12 cellular contexts compared by ENCODE assay signal in the genomic region with DNA sequence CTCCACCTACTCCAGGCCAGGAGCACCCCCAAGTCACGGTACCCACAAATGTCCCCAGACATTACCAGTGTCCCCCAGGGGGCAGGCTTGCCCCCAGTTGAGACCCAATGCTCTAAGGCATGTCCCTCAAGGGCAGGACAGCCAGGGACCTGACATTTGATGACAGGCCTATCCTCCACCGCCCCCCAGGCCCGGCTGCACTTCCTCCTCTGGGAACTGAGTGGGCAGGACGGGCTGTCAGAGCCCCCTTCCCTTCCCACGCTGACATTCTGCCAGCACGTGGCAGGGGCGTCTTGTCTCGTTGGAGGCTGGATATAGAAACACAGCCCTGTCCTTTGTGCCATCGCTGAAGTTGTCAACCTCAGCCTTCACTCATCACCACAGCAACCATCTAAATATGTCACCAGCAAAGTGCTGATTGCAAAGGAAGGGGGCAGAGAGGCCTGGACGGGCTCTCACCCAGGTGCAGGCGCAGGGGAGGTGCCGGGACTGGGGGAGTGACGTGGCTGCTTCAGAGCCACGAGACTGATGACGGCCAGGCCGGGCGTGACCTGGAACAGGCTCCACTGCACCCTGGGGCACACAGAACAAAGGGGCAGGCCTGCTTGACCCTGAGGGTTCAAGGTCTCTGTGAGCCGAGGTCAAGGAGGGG. TPM values are rescaled to one million over a fixed set of nuclear protein-coding genes. Genes with fewer than 3 reads are reported as not detected.
DNase-seq lines count a peak whose midpoint lies in the region; ATAC-seq, FAIRE-seq and TF ChIP-seq lines count a peak whose summit lies in the region.
"Had no signal": no experiment of that assay in that cellular context is flagged by ENCODE, and none has a peak within 500 bp of the region (broad histone marks: within the 10 kb centered on the region; RNA-seq: fewer than 3 reads in every experiment).

No MANE protein-coding gene starts in this region.

- H3K36me3 ChIP-seq in naive thymus-derived CD4-positive, alpha-beta T cell (ENCODE audit: control insufficient read depth in 2 of 3, insufficient read depth in 3 of 3, low read length in 3 of 3) = no peaks in the 10 kb centered on the region

- H3K27me3 Mint-ChIP-seq in naive thymus-derived CD4-positive, alpha-beta T cell = no peaks in the 10 kb centered on the region

- POLR2A ChIA-PET in naive thymus-derived CD4-positive, alpha-beta T cell (lab: Charles Lee) = no interaction called here

- no peaks in the 10 kb centered on the region for H3K9me3 ChIP-seq in naive thymus-derived CD4-positive, alpha-beta T cell (ENCODE audit: control insufficient read depth in 2 of 3, low read length in 3 of 3)

- CTCF ChIA-PET in naive thymus-derived CD4-positive, alpha-beta T cell (lab: Charles Lee) = no interaction called here

- no peak overlapping the region for H3K4me3 ChIP-seq in naive thymus-derived CD4-positive, alpha-beta T cell (ENCODE audit: low read length)
- H3K4me3 ChIP-seq: skin epidermis had no signal

- peak; percentile 67 for DNase-seq in GM12892 (ENCODE audit: insufficient read length)
- DNase-seq in anterior cingulate cortex (lab: John Stamatoyannopoulos, UW) = peak in 43 of 58 donors; percentile 13 to 95 (median 54)
- no peak for DNase-seq in naive thymus-derived CD4-positive, alpha-beta T cell
- DNase-seq in hepatic stellate cell (ENCODE audit: low spot score) = no peak
- no peak for DNase-seq in NCI-H748 treated with DMSO at 0.1 percent for 48 hours (lab: John Stamatoyannopoulos, UW)
- no peak for DNase-seq in middle frontal gyrus (ENCODE audit: extremely low spot score, low spot score)
- DNase-seq: activated CD8-positive, alpha-beta memory T cell treated with anti-CD3 and anti-CD28 coated beads, Interleukin-2, amount 50 U/mL, for 4 hours; NCI-H1930 had no signal

- ATAC-seq in HG02763 (IDR thresholded peaks at IDR 0.05; ENCODE audit: unreplicated experiment) (peak; percentile 62), HG02610 (IDR thresholded peaks at IDR 0.05; ENCODE audit: unreplicated experiment) (no peak)
- ATAC-seq in naive thymus-derived CD4-positive, alpha-beta T cell = peak; percentile 77

- H3K36me3 Mint-ChIP-seq in naive thymus-derived CD4-positive, alpha-beta T cell = peaks cover 0 to 5% (median 0%) of the 10 kb centered on the region in 5 donors

- no peaks in the 10 kb centered on the region for H3K27me3 ChIP-seq in naive thymus-derived CD4-positive, alpha-beta T cell (ENCODE audit: control insufficient read depth in 2 of 2, insufficient read depth in 2 of 2, low read length in 2 of 2)

- H3K4me1 Mint-ChIP-seq in naive thymus-derived CD4-positive, alpha-beta T cell = no peaks in the 10 kb centered on the region

- FAIRE-seq in GM12892 (lab: Jason Lieb, UNC) = peak; percentile 73
- FAIRE-seq: frontal cortex had no signal

- H3K4me1 ChIP-seq in naive thymus-derived CD4-positive, alpha-beta T cell (ENCODE audit: control insufficient read depth in 2 of 2, insufficient read depth in 2 of 2, low read length in 2 of 2) = no peaks in the 10 kb centered on the region

- intact Hi-C loops in naive thymus-derived CD4-positive, alpha-beta T cell (cut with micrococcal nuclease) = no loop called here

- H3K27ac ChIP-seq in naive thymus-derived CD4-positive, alpha-beta T cell (ENCODE audit: low read depth, low read length) = no peak overlapping the region
- H3K27ac ChIP-seq: skin epidermis had no signal

- H3K4me3 Mint-ChIP-seq in naive thymus-derived CD4-positive, alpha-beta T cell = no peak overlapping the region

- H3K9me3 Mint-ChIP-seq in naive thymus-derived CD4-positive, alpha-beta T cell = peaks cover 0 to 10% (median 0%) of the 10 kb centered on the region in 11 donors

- no peak overlapping the region for H3K27ac Mint-ChIP-seq in naive thymus-derived CD4-positive, alpha-beta T cell

- no peak for TF ChIP-seq POLR2A in GM12892 (IDR thresholded peaks at IDR 0.05; ENCODE audit: low read depth, low read length)

RNA-seq across cellular contexts. Expression of gene GNG7, which starts 38.4 kb away (rescaled TPM):
- polyA plus RNA-seq in GM12892 (2012; ENCODE audit: missing spikeins) = 7.9 TPM
- total RNA-seq in naive thymus-derived CD4-positive, alpha-beta T cell = 1 to 10 TPM in 4 of 5 experiments, under 1 TPM in 1; 0.31 to 6.8 (median 6.6) TPM
- polyA plus RNA-seq in naive thymus-derived CD4-positive, alpha-beta T cell = 1 to 10 TPM; 3.2 to 4.1 TPM

RNA-seq across cellular contexts. Expression of gene DIRAS1, which starts 57.1 kb away (rescaled TPM):
- polyA plus RNA-seq in GM12892 (2012; ENCODE audit: missing spikeins) = 0.42 TPM
- under 1 TPM in 4 of 5 experiments, not detected in 1; 0.07 to 0.53 (median 0.33) TPM for total RNA-seq in naive thymus-derived CD4-positive, alpha-beta T cell
- not detected for polyA plus RNA-seq in naive thymus-derived CD4-positive, alpha-beta T cell

Comparison
In these comparisons a context has a peak if more than half of its experiments do, and no peak if none do; other contexts are left out.
1. DNase-seq: peak in GM12892 (single experiment) and anterior cingulate cortex (43 of 58); none in naive thymus-derived CD4-positive, alpha-beta T cell (0 of 9), hepatic stellate cell (single experiment), NCI-H748 treated with DMSO at 0.1 percent for 48 hours (single experiment) and middle frontal gyrus (single experiment).